In the genomic region with DNA sequence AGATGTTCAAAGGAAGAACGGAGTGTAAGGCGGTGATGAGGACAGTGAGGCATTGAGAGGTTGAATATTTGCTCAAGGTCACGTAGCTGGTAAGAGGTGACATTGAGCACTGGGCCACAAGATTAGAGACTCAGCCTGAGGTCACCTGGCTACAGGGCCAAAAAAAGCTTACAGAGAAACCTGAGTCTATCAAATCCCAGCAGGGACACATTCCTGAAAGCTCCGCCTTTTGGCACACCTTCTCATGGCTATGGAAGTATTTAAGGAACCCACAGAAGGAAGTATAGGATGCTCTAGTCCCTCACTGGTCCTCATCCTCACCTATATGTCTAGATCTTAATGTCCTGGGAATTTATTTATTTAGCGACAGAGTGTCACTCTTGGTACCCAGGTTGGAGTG, we compare ENCODE assay signal across 16 cellular contexts. TPM values are rescaled to one million over a fixed set of nuclear protein-coding genes. Genes with fewer than 3 reads are reported as not detected.
DNase-seq lines count a peak whose midpoint lies in the region; ATAC-seq, FAIRE-seq and TF ChIP-seq lines count a peak whose summit lies in the region.
"Had no signal": no experiment of that assay in that cellular context is flagged by ENCODE, and none has a peak within 500 bp of the region (broad histone marks: within the 10 kb centered on the region; RNA-seq: fewer than 3 reads in every experiment).

No MANE protein-coding gene starts in this region.

- H3K79me2 ChIP-seq in GM23338 (replicated peaks; ENCODE audit: insufficient read depth) (peaks cover 5% of the 10 kb centered on the region), astrocyte (ENCODE audit: insufficient read depth, low read length) (peaks cover 24% of the 10 kb centered on the region)

- no peak for TF ChIP-seq POLR2A in spleen (IDR thresholded peaks at IDR 0.05)

- FAIRE-seq in astrocyte (lab: Jason Lieb, UNC): no peak
- FAIRE-seq: GM19239 had no signal

- H3K27me3 ChIP-seq in GM23338 (ENCODE audit: insufficient read depth) (no peaks in the 10 kb centered on the region), astrocyte (ENCODE audit: insufficient read depth, low read length) (no peaks in the 10 kb centered on the region), spleen (replicated peaks in 1 of 7) (no peaks in the 10 kb centered on the region)
- H3K27me3 ChIP-seq: BLaER1 had no signal

- H3F3A ChIP-seq in GM23338 (replicated peaks; ENCODE audit: low read depth): 0 out of 2 replicates have a peak, but pooled peaks cover 5% of the 10 kb centered on the region

- ATAC-seq in Right ventricle myocardium superior (ENCODE audit: poor library complexity) (peak; percentile 23), left cardiac atrium (no peak), GM23338 (peak; percentile 70)
- ATAC-seq: HCT116 had no signal

- H3K4me1 ChIP-seq in GM23338 (ENCODE audit: insufficient read depth) (no peaks in the 10 kb centered on the region), astrocyte (ENCODE audit: insufficient read depth, low read length) (no peaks in the 10 kb centered on the region), spleen (no peaks in the 10 kb centered on the region)
- H3K4me1 ChIP-seq: BLaER1, Caco-2 had no signal

- no peak overlapping the region for H3K4me3 ChIP-seq in GM23338
- no peak overlapping the region for H3K4me3 ChIP-seq in astrocyte (ENCODE audit: insufficient read depth, low read depth, low read length)
- H3K4me3 ChIP-seq in spleen: no peak overlapping the region
- H3K4me3 ChIP-seq: BLaER1 had no signal

- H3K36me3 ChIP-seq in GM23338 (ENCODE audit: insufficient read depth) (no peaks in the 10 kb centered on the region), astrocyte (ENCODE audit: insufficient read depth, low read length) (peaks cover 4% of the 10 kb centered on the region), spleen (peaks cover 0 to 85% (median 45%) of the 10 kb centered on the region in 6 donors)

- no peak overlapping the region for H3K9ac ChIP-seq in astrocyte (ENCODE audit: low read length)
- H3K9ac ChIP-seq: BLaER1 had no signal

- H3K4me1 Mint-ChIP-seq in GM23338 (peaks cover 11% of the 10 kb centered on the region), astrocyte (ENCODE audit: low read depth, unreplicated experiment) (no peaks in the 10 kb centered on the region)

- no peaks in the 10 kb centered on the region for H3K9me2 ChIP-seq in GM23338 (ENCODE audit: insufficient read depth)

- H3K27ac ChIP-seq in GM23338 (ENCODE audit: low read depth): peak overlapping the region; percentile 78; the same call in 1 of the 2 replicates
- no peak overlapping the region for H3K27ac ChIP-seq in astrocyte (ENCODE audit: low read depth, low read length)
- no peak overlapping the region for H3K27ac ChIP-seq in spleen
- H3K27ac ChIP-seq: BLaER1 had no signal

- H2AFZ ChIP-seq in GM23338 (no peak overlapping the region), astrocyte (ENCODE audit: low read depth, low read length) (no peak overlapping the region)

- peaks cover 9% of the 10 kb centered on the region for H3K27me3 Mint-ChIP-seq in GM23338 (ENCODE audit: insufficient read depth, low read depth, poor library complexity)
- H3K27me3 Mint-ChIP-seq in astrocyte (ENCODE audit: low read depth, unreplicated experiment): no peaks in the 10 kb centered on the region
- H3K27me3 Mint-ChIP-seq: CD8-positive, alpha-beta memory T cell had no signal

- peaks cover 22% of the 10 kb centered on the region for H3K36me3 Mint-ChIP-seq in GM23338 (ENCODE audit: low read depth)
- peaks cover 38% of the 10 kb centered on the region for H3K36me3 Mint-ChIP-seq in astrocyte (ENCODE audit: low read depth, unreplicated experiment)

- H3K4me3 Mint-ChIP-seq in GM23338 (no peak overlapping the region; the same call in 2 of the 3 replicates), astrocyte (ENCODE audit: unreplicated experiment) (peak overlapping the region; percentile 10)

- intact Hi-C loops in Right ventricle myocardium superior (cut with DNase I): no loop called here
- intact Hi-C loops in left cardiac atrium (cut with DNase I): no loop called here
- intact Hi-C loops in spleen (cut with DNase I; ENCODE audit: low total_unique reads): no loop called here

- 86 to 99% (median 89%) methylated on average over 5 of the region's 5 CpGs for WGBS in spleen, 5 donors

- H4K20me1 ChIP-seq in GM23338 (replicated peaks; ENCODE audit: insufficient read depth): no peaks in the 10 kb centered on the region; the same call in 1 of the 2 replicates
- no peaks in the 10 kb centered on the region for H4K20me1 ChIP-seq in astrocyte (ENCODE audit: insufficient read depth, low read length)

- H3K9me3 ChIP-seq in astrocyte (ENCODE audit: insufficient read depth, low read depth, low read length): peaks cover 14% of the 10 kb centered on the region
- H3K9me3 ChIP-seq in spleen: peaks cover 0 to 98% (median 91%) of the 10 kb centered on the region in 8 donors
- H3K9me3 ChIP-seq: Caco-2 had no signal

- H3K27ac Mint-ChIP-seq in GM23338 (no peak overlapping the region), astrocyte (ENCODE audit: unreplicated experiment) (no peak overlapping the region)

- no peaks in the 10 kb centered on the region for H3K9me3 Mint-ChIP-seq in GM23338
- no peaks in the 10 kb centered on the region for H3K9me3 Mint-ChIP-seq in astrocyte (ENCODE audit: unreplicated experiment)

- TF ChIP-seq CTCF in GM23338 (conservative IDR thresholded peaks at IDR 0.05; ENCODE audit: low read depth in 2 of 2): no peak
- TF ChIP-seq CTCF in astrocyte (IDR thresholded peaks at IDR 0.05; ENCODE audit: insufficient read depth, low read depth, low read length): no peak
- TF ChIP-seq CTCF in spleen (IDR thresholded peaks at IDR 0.05 in 8 of 11, conservative IDR thresholded peaks at IDR 0.05 in 3 of 11): no peak

- no peak overlapping the region for H3K4me2 ChIP-seq in GM23338
- no peak overlapping the region for H3K4me2 ChIP-seq in astrocyte (ENCODE audit: low read length)
- H3K4me2 ChIP-seq: BLaER1 had no signal

- DNase-seq in Right ventricle myocardium superior: no peak
- DNase-seq in left cardiac atrium: no peak
- DNase-seq in GM23338 (ENCODE audit: low spot score): peak; percentile 48
- no peak for DNase-seq in astrocyte (ENCODE audit: low read depth)
- peak; percentile 17 for DNase-seq in iPS-NIHi11 (ENCODE audit: low spot score)
- DNase-seq in spleen: no peak
- DNase-seq in NCI-H1436 treated with DMSO at 0.1 percent for 48 hours (lab: John Stamatoyannopoulos, UW): no peak
- DNase-seq: 8988T; AML-193; Caco-2; CD8-positive, alpha-beta memory T cell; DND-41; GF-D8 had no signal

TF ChIP-seq in GM23338, 12 proteins besides CTCF, POLR2A, EP300 and RAD21 (continues in another document):
- TF ChIP-seq NANOG (IDR thresholded peaks at IDR 0.05; ENCODE audit: borderline replicate concordance) (no peak), JUNB (IDR thresholded peaks at IDR 0.05; ENCODE audit: unreplicated experiment) (no peak), STAT1 (IDR thresholded peaks at IDR 0.05; ENCODE audit: unreplicated experiment) (no peak)

RNA-seq across cellular contexts. Expression of gene ZNF586, which starts 17.4 kb away (rescaled TPM):
- total RNA-seq in Right ventricle myocardium superior (9.8 TPM), left cardiac atrium (1 to 10 TPM; 9.3 to 9.5 TPM), astrocyte (8.8 and 11.5 TPM in 2 replicates), spleen (10 to 100 TPM; 29.6 to 45.6 (median 35.2) TPM)
- total RNA-seq in GM23338 (2014; rRNA removed; shearing (Covaris generic)): 12.5 and 16.9 TPM in 2 replicates
- polyA plus RNA-seq in GM23338 (2016; fragmentation: Nextera tagmentation; extraction: Ambion mirVana) (5.2 and 7.2 TPM in 2 replicates), spleen (1 to 10 TPM; 7.3 to 9.8 (median 9.0) TPM)

RNA-seq across cellular contexts. Expression of gene ZNF552, which starts 27.8 kb away (rescaled TPM):
- total RNA-seq in Right ventricle myocardium superior (3.5 TPM), left cardiac atrium (1 to 10 TPM; 3.3 to 4.6 TPM), astrocyte (7.2 and 9.6 TPM in 2 replicates), spleen (10 to 100 TPM in 4 of 7 donors, 1 to 10 TPM in 3; 8.8 to 20.8 (median 10.5) TPM)
- 15.7 and 18.9 TPM in 2 replicates for total RNA-seq in GM23338 (2014; rRNA removed; shearing (Covaris generic))
- polyA plus RNA-seq in GM23338 (2016; fragmentation: Nextera tagmentation; extraction: Ambion mirVana) (7.7 and 11.7 TPM in 2 replicates), spleen (1 to 10 TPM; 2.9 to 4.2 (median 4.0) TPM)

RNA-seq across cellular contexts. Expression of gene ZNF776, which starts 40.3 kb away (rescaled TPM):
- total RNA-seq in Right ventricle myocardium superior: 9.8 TPM
- 10 to 100 TPM; 10.8 to 14.4 TPM for total RNA-seq in left cardiac atrium
- total RNA-seq in GM23338 (2014; rRNA removed; shearing (Covaris generic)): 19.4 and 22.6 TPM in 2 replicates
- 4.7 and 5.9 TPM in 2 replicates for polyA plus RNA-seq in GM23338 (2016; fragmentation: Nextera tagmentation; extraction: Ambion mirVana)
- 17.4 and 17.5 TPM in 2 replicates for total RNA-seq in astrocyte
- 10 to 100 TPM; 16.2 to 25.3 (median 20.9) TPM for total RNA-seq in spleen
- polyA plus RNA-seq in spleen: 1 to 10 TPM; 3.5 to 9.5 (median 4.3) TPM

RNA-seq across cellular contexts. Expression of gene ZNF587B, which starts 43.2 kb away (rescaled TPM):
- 6.3 TPM for total RNA-seq in Right ventricle myocardium superior
- total RNA-seq in left cardiac atrium: 1 to 10 TPM; 5.9 to 8.7 TPM
- 62.0 and 69.9 TPM in 2 replicates for total RNA-seq in GM23338 (2014; rRNA removed; shearing (Covaris generic))
- 13.7 and 16.6 TPM in 2 replicates for polyA plus RNA-seq in GM23338 (2016; fragmentation: Nextera tagmentation; extraction: Ambion mirVana)
- 15.2 and 17.9 TPM in 2 replicates for total RNA-seq in astrocyte
- 10 to 100 TPM; 19.9 to 31.8 (median 26.0) TPM for total RNA-seq in spleen
- polyA plus RNA-seq in spleen: 1 to 10 TPM; 3.4 to 9.8 (median 3.9) TPM

RNA-seq across cellular contexts. Expression of gene ZNF671, which starts 59.5 kb away (rescaled TPM):
- total RNA-seq in Right ventricle myocardium superior: 5.8 TPM
- total RNA-seq in left cardiac atrium: 1 to 10 TPM; 5.1 to 7.0 TPM
- total RNA-seq in GM23338 (2014; rRNA removed; shearing (Covaris generic)): 6.6 and 6.7 TPM in 2 replicates
- polyA plus RNA-seq in GM23338 (2016; fragmentation: Nextera tagmentation; extraction: Ambion mirVana): 2.9 and 3.3 TPM in 2 replicates
- total RNA-seq in astrocyte: 8.0 and 8.2 TPM in 2 replicates
- total RNA-seq in spleen: 10 to 100 TPM; 16.1 to 23.3 (median 17.1) TPM
- polyA plus RNA-seq in spleen: 10 to 100 TPM; 10.4 to 11.7 (median 10.9) TPM
- total RNA-seq: Caco-2 had no signal

Comparison
In these comparisons a context has a peak if more than half of its experiments do, and no peak if none do; other contexts are left out.
1. ATAC-seq: peak in Right ventricle myocardium superior (single experiment) and GM23338 (single experiment); none in left cardiac atrium (0 of 2).
2. DNase-seq: peak in GM23338 (single experiment) and iPS-NIHi11 (single experiment); none in Right ventricle myocardium superior (single experiment), left cardiac atrium (single experiment), astrocyte (single experiment), spleen (single experiment) and NCI-H1436 treated with DMSO at 0.1 percent for 48 hours (single experiment).